Comparison of ENCODE assay signal across 1 cellular context in genomic region chr1:116508984-116509980, GRCh38.
TF ChIP-seq lines count a peak whose summit lies in the region.

No MANE protein-coding gene starts in this region.

TF ChIP-seq in SK-N-SH, 30 proteins besides CTCF, POLR2A, EP300 and RAD21 (continued from another document):
- TF ChIP-seq REST (IDR thresholded peaks at IDR 0.05; ENCODE audit: low read depth, low read length): no peak
